1 cellular context compared by ENCODE assay signal in the genomic region with DNA sequence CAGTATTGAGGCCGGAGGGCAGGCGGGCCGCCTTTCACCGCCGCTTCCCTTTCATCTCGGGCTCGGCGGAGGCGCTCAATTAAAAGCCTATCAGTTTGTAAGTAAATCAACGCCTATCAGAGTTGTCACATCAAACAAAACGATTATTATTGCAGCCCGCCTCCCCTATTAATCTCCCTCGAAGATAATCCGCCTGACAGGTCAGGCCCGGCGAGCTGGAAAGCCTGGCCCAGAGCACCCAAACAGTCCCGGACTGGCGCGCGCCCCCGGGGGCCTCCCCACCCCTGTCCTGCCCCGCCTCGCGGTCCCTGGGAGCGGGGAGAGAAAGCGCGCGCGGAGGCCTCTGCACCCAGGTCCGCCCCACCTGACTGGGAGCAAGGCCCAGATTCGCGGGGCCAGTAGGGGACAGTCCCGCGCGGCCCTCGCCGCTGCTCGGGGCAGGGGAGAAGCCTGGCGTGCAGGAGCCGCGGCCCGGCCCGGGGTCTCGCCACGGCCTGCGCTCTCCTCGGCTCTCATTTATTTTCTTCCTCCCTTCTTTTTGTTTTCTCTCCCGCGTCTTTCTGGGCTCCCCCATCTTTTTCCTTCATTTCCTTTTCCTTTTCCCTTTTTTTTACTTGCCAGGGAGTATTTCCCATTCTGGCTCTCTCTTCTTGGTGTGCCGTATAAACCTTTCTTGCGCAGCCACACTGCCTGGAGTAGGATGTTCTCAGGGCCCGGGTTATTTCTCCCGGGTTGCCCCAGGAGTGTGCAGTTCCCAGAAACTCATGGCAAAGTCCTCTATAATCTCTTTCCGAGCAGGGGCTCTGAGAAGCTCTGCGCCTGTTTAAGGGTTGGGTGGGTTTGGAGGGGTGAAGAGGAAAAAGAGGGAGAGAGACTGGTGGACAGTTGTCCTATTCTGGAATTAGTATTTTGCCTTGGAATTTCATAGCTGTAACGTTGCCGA.
TF ChIP-seq lines count a peak whose summit lies in the region.

No MANE protein-coding gene starts in this region.

TF ChIP-seq in HepG2, 621 proteins besides CTCF, POLR2A, EP300 and RAD21 (continued from another document and continues in another):
- TF ChIP-seq, protein P1, sequence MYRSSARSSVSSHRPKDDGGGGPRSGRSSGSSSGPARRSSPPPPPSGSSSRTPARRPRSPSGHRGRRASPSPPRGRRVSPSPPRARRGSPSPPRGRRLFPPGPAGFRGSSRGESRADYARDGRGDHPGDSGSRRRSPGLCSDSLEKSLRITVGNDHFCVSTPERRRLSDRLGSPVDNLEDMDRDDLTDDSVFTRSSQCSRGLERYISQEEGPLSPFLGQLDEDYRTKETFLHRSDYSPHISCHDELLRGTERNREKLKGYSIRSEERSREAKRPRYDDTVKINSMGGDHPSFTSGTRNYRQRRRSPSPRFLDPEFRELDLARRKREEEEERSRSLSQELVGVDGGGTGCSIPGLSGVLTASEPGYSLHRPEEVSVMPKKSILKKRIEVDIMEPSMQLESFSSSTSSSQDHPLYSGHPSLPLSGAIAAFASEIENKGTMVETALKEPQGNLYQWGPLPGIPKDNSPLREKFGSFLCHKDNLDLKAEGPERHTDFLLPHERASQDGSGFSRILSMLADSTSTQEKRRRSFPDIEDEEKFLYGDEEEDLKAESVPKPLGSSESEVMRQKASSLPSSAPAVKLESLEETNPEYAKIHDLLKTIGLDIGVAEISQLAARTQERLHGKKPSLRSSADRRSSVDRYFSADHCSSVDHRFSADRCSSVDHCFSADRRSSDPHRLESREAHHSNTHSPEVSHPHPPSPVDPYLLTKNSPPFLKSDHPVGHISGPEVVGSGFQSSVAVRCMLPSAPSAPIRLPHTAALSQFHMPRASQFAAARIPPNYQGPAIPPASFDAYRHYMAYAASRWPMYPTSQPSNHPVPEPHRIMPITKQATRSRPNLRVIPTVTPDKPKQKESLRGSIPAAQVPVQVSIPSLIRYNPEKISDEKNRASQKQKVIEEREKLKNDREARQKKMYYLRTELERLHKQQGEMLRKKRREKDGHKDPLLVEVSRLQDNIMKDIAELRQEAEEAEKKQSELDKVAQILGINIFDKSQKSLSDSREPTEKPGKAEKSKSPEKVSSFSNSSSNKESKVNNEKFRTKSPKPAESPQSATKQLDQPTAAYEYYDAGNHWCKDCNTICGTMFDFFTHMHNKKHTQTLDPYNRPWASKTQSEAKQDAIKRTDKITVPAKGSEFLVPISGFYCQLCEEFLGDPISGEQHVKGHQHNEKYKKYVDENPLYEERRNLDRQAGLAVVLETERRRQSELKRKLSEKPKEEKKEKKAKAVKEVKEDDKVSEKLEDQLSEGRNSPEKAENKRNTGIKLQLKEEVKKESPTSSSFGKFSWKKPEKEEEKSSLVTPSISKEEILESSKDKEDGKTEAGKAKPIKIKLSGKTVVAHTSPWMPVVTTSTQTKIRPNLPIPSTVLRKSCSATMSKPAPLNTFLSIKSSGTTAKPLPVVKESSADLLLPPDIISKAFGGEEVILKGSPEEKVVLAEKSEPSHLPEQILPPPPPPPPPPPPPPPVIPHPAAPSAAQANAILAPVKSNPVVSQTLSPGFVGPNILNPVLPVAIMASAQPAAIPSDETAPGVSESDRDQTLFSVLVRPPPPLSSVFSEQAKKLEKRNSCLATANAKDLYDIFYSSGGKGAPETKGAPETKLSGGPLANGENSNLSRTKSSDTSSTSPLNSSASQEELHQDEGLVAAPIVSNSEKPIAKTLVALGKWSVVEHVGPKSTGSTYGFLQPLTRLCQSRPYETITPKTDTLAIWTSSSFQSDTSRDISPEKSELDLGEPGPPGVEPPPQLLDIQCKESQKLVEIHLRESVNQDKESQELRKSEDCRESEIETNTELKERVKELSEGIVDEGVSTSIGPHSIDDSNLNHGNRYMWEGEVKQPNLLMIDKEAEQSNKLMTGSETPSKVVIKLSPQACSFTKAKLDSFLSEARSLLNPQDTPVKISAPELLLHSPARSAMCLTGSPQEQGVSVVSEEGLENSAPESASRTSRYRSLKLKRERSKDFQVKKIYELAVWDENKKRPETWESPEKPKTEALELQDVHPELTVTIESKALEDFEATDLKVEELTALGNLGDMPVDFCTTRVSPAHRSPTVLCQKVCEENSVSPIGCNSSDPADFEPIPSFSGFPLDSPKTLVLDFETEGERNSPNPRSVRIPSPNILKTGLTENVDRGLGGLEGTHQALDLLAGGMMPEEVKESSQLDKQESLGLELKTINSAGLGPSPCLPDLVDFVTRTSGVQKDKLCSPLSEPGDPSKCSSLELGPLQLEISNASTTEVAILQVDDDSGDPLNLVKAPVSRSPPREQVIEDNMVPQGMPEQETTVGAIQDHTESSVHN (CRISPR knock-in tag; IDR thresholded peaks at IDR 0.05), result 0 out of 2 replicates have a peak, but pooled peaks have one; percentile 47
- TF ChIP-seq, protein P2, sequence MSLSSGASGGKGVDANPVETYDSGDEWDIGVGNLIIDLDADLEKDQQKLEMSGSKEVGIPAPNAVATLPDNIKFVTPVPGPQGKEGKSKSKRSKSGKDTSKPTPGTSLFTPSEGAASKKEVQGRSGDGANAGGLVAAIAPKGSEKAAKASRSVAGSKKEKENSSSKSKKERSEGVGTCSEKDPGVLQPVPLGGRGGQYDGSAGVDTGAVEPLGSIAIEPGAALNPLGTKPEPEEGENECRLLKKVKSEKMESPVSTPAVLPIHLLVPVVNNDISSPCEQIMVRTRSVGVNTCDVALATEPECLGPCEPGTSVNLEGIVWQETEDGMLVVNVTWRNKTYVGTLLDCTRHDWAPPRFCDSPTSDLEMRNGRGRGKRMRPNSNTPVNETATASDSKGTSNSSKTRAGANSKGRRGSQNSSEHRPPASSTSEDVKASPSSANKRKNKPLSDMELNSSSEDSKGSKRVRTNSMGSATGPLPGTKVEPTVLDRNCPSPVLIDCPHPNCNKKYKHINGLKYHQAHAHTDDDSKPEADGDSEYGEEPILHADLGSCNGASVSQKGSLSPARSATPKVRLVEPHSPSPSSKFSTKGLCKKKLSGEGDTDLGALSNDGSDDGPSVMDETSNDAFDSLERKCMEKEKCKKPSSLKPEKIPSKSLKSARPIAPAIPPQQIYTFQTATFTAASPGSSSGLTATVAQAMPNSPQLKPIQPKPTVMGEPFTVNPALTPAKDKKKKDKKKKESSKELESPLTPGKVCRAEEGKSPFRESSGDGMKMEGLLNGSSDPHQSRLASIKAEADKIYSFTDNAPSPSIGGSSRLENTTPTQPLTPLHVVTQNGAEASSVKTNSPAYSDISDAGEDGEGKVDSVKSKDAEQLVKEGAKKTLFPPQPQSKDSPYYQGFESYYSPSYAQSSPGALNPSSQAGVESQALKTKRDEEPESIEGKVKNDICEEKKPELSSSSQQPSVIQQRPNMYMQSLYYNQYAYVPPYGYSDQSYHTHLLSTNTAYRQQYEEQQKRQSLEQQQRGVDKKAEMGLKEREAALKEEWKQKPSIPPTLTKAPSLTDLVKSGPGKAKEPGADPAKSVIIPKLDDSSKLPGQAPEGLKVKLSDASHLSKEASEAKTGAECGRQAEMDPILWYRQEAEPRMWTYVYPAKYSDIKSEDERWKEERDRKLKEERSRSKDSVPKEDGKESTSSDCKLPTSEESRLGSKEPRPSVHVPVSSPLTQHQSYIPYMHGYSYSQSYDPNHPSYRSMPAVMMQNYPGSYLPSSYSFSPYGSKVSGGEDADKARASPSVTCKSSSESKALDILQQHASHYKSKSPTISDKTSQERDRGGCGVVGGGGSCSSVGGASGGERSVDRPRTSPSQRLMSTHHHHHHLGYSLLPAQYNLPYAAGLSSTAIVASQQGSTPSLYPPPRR (CRISPR knock-in tag; IDR thresholded peaks at IDR 0.05; ENCODE audit: borderline replicate concordance), result peak; percentile 96
- TF ChIP-seq, protein P3, sequence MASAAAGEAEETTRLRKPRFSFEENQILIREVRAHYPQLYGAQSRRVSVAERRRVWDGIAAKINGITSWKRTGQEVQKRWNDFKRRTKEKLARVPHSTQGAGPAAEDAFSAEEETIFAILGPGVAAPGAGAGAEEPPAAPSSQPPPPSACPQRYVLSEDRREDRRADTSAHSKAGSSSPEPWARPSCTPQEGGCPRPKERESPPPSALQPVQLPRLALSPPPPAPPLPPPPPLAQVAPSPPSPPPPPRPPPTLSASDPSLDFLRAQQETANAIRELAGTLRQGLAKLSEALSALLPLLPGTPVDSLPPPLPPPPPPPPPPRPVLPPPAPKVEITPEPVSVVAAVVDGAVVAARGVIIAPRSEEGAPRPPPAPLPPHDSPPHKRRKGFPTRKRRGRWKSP (CRISPR knock-in tag; IDR thresholded peaks at IDR 0.05), result no peak
- TF ChIP-seq ZNF367 (CRISPR knock-in tag; IDR thresholded peaks at IDR 0.05; ENCODE audit: borderline replicate concordance) (no peak), SIN3A (IDR thresholded peaks at IDR 0.05; ENCODE audit: borderline replicate concordance, low read depth, low read length) (no peak), SP4 (CRISPR knock-in tag; IDR thresholded peaks at IDR 0.05) (no peak; the same call in 1 of the 2 replicates), CCAR2 (optimal IDR thresholded peaks at IDR 0.05; ENCODE audit: low read depth, low read length) (no peak), SMARCE1 (IDR thresholded peaks at IDR 0.05; ENCODE audit: borderline replicate concordance) (no peak), ZNF546 (CRISPR knock-in tag; conservative IDR thresholded peaks at IDR 0.05) (no peak), HHEX (CRISPR knock-in tag; IDR thresholded peaks at IDR 0.05) (no peak), ZFX (CRISPR knock-in tag; IDR thresholded peaks at IDR 0.05; ENCODE audit: low read depth) (peak; percentile 86), SOX5 (CRISPR knock-in tag; IDR thresholded peaks at IDR 0.05; ENCODE audit: borderline replicate concordance) (no peak; the same call in 1 of the 2 replicates), HDAC6 (IDR thresholded peaks at IDR 0.05; ENCODE audit: low read depth, low read length) (no peak), HDAC2 (CRISPR knock-in tag; IDR thresholded peaks at IDR 0.05) (0 out of 2 replicates have a peak, but pooled peaks have one; percentile 64), FOXK1 (CRISPR knock-in tag; IDR thresholded peaks at IDR 0.05; ENCODE audit: borderline replicate concordance, low read depth) (no peak), IKZF4 (CRISPR knock-in tag; IDR thresholded peaks at IDR 0.05; ENCODE audit: borderline replicate concordance, low read depth, not compliant biosample characterization) (no peak)
- TF ChIP-seq, protein P4, sequence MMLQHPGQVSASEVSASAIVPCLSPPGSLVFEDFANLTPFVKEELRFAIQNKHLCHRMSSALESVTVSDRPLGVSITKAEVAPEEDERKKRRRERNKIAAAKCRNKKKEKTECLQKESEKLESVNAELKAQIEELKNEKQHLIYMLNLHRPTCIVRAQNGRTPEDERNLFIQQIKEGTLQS (CRISPR knock-in tag; IDR thresholded peaks at IDR 0.05), result no peak
- TF ChIP-seq, protein P5, sequence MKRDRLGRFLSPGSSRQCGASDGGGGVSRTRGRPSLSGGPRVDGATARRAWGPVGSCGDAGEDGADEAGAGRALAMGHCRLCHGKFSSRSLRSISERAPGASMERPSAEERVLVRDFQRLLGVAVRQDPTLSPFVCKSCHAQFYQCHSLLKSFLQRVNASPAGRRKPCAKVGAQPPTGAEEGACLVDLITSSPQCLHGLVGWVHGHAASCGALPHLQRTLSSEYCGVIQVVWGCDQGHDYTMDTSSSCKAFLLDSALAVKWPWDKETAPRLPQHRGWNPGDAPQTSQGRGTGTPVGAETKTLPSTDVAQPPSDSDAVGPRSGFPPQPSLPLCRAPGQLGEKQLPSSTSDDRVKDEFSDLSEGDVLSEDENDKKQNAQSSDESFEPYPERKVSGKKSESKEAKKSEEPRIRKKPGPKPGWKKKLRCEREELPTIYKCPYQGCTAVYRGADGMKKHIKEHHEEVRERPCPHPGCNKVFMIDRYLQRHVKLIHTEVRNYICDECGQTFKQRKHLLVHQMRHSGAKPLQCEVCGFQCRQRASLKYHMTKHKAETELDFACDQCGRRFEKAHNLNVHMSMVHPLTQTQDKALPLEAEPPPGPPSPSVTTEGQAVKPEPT (CRISPR knock-in tag; IDR thresholded peaks at IDR 0.05; ENCODE audit: low read depth), result no peak
- TF ChIP-seq, protein P6, sequence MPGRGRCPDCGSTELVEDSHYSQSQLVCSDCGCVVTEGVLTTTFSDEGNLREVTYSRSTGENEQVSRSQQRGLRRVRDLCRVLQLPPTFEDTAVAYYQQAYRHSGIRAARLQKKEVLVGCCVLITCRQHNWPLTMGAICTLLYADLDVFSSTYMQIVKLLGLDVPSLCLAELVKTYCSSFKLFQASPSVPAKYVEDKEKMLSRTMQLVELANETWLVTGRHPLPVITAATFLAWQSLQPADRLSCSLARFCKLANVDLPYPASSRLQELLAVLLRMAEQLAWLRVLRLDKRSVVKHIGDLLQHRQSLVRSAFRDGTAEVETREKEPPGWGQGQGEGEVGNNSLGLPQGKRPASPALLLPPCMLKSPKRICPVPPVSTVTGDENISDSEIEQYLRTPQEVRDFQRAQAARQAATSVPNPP (CRISPR knock-in tag; IDR thresholded peaks at IDR 0.05), result 0 out of 2 replicates have a peak, but pooled peaks have one; percentile 21
- TF ChIP-seq, protein P7, sequence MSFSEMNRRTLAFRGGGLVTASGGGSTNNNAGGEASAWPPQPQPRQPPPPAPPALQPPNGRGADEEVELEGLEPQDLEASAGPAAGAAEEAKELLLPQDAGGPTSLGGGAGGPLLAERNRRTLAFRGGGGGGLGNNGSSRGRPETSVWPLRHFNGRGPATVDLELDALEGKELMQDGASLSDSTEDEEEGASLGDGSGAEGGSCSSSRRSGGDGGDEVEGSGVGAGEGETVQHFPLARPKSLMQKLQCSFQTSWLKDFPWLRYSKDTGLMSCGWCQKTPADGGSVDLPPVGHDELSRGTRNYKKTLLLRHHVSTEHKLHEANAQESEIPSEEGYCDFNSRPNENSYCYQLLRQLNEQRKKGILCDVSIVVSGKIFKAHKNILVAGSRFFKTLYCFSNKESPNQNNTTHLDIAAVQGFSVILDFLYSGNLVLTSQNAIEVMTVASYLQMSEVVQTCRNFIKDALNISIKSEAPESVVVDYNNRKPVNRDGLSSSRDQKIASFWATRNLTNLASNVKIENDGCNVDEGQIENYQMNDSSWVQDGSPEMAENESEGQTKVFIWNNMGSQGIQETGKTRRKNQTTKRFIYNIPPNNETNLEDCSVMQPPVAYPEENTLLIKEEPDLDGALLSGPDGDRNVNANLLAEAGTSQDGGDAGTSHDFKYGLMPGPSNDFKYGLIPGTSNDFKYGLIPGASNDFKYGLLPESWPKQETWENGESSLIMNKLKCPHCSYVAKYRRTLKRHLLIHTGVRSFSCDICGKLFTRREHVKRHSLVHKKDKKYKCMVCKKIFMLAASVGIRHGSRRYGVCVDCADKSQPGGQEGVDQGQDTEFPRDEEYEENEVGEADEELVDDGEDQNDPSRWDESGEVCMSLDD (CRISPR knock-in tag; IDR thresholded peaks at IDR 0.05; ENCODE audit: borderline replicate concordance), result peak; percentile 82; the same call in 1 of the 2 replicates
- TF ChIP-seq, protein P8, sequence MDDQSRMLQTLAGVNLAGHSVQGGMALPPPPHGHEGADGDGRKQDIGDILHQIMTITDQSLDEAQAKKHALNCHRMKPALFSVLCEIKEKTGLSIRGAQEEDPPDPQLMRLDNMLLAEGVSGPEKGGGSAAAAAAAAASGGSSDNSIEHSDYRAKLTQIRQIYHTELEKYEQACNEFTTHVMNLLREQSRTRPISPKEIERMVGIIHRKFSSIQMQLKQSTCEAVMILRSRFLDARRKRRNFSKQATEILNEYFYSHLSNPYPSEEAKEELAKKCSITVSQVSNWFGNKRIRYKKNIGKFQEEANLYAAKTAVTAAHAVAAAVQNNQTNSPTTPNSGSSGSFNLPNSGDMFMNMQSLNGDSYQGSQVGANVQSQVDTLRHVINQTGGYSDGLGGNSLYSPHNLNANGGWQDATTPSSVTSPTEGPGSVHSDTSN (CRISPR knock-in tag; IDR thresholded peaks at IDR 0.05; ENCODE audit: borderline replicate concordance), result peak; percentile 29; the same call in 1 of the 2 replicates
